ENCODE assay signal across 21 cellular contexts in the genomic region with DNA sequence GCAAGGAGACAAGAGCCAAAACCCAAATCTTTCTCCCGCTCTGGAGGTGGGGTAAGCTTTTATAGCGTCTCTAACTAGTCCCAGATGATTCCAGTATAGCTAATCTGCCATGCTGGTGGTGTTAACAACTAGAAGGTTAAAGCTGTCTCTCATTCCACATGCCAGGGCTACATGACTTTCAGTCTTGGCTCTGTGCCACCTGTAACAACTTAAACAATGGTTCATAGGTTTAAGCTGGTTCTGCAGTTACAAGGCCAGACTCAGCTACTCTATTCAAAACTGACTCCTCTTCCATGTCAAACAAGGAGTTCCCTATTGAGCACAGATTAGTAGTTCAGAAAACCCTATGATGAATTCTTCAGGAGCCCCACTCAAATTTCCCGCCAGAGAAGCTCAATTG.
A peak's percentile ranks its signal among the peaks of the same experiment; 100 is the strongest.
DNase-seq lines count a peak whose midpoint lies in the region; ATAC-seq, FAIRE-seq and TF ChIP-seq lines count a peak whose summit lies in the region.
"Had no signal": no experiment of that assay in that cellular context is flagged by ENCODE, and none has a peak within 500 bp of the region (broad histone marks: within the 10 kb centered on the region; RNA-seq: fewer than 3 reads in every experiment).

No MANE protein-coding gene starts in this region.

- DNase-seq in NCI-H748 (lab: John Stamatoyannopoulos, UW; ENCODE audit: unreplicated experiment) (peak; percentile 39), NCI-H748 treated with DMSO at 0.1 percent for 48 hours (lab: John Stamatoyannopoulos, UW) (no peak), LNCaP clone FGC (ENCODE audit: low read depth) (peak; percentile 10), bronchial epithelial cell (ENCODE audit: low read depth) (peak; percentile 31), glomerular endothelial cell (ENCODE audit: extremely low read depth, low read depth, low spot score) (peak; percentile 27), Right ventricle myocardium superior (no peak), pancreas (no peak), dorsolateral prefrontal cortex (no peak)
- DNase-seq: DMS79, IMR-90, Karpas-422, MG63, NCI-H1436, NCI-H187 treated with DMSO at 0.1 percent for 48 hours, NCI-H226, NCI-H524 treated with DMSO at 0.1 percent for 48 hours, Peyer's patch had no signal

- ATAC-seq in Right ventricle myocardium superior (ENCODE audit: poor library complexity) (no peak), pancreas (no peak)

- intact Hi-C loops in Right ventricle myocardium superior (cut with DNase I) (no loop called here), pancreas (cut with DNase I) (no loop called here), dorsolateral prefrontal cortex (cut with DNase I) (no loop called here)

- peaks cover 0 to 3% (median 0%) of the 10 kb centered on the region in 3 donors for H3K4me1 ChIP-seq in pancreas
- H3K4me1 ChIP-seq: Peyer's patch, SJSA1 had no signal

- no peak overlapping the region for H3K27ac ChIP-seq in pancreas
- no peak overlapping the region for H3K27ac ChIP-seq in dorsolateral prefrontal cortex
- H3K27ac ChIP-seq: Peyer's patch, SJSA1 had no signal

- H3K4me3 ChIP-seq in LNCaP clone FGC (ENCODE audit: low read depth, low read length) (no peak overlapping the region), bronchial epithelial cell (ENCODE audit: low read depth, low read length) (no peak overlapping the region), pancreas (no peak overlapping the region), dorsolateral prefrontal cortex (no peak overlapping the region)
- H3K4me3 ChIP-seq: MG63, Peyer's patch, SJSA1 had no signal

- WGBS in pancreas, 2 donors = 92 to 99% methylated on average over 3 of the region's 3 CpGs

- no peaks in the 10 kb centered on the region for H3K9me3 ChIP-seq in pancreas
- H3K9me3 ChIP-seq: MG63, Peyer's patch, SJSA1 had no signal

- TF ChIP-seq CTCF in LNCaP clone FGC (IDR thresholded peaks at IDR 0.05; ENCODE audit: control insufficient read depth, extremely low read depth, insufficient read depth) (no peak), bronchial epithelial cell (IDR thresholded peaks at IDR 0.05; ENCODE audit: insufficient read depth, low read length, severe bottlenecking) (no peak), pancreas (IDR thresholded peaks at IDR 0.05) (no peak), dorsolateral prefrontal cortex (IDR thresholded peaks at IDR 0.05 in 54 of 56, conservative IDR thresholded peaks at IDR 0.05 in 2 of 56; ENCODE audit: low read depth in 1 of 56, partially characterized antibody in 56 of 56) (no peak)

- H3K36me3 ChIP-seq in bronchial epithelial cell (ENCODE audit: control insufficient read depth, insufficient read depth, low read length) (no peaks in the 10 kb centered on the region), pancreas (no peaks in the 10 kb centered on the region)
- H3K36me3 ChIP-seq: MG63, Peyer's patch, SJSA1 had no signal

- FAIRE-seq in bronchial epithelial cell (lab: Jason Lieb, UNC) = no peak
- FAIRE-seq in pancreas (lab: Jason Lieb, UNC) = no peak
- FAIRE-seq: A204.1, D721Med, H54 had no signal

- no peaks in the 10 kb centered on the region for H3K27me3 ChIP-seq in bronchial epithelial cell (ENCODE audit: control insufficient read depth, insufficient read depth, low read length)
- H3K27me3 ChIP-seq in pancreas = no peaks in the 10 kb centered on the region
- H3K27me3 ChIP-seq in dorsolateral prefrontal cortex = no peaks in the 10 kb centered on the region
- H3K27me3 ChIP-seq: MG63, Peyer's patch, SJSA1 had no signal

Comparison
In these comparisons a context has a peak if more than half of its experiments do, and no peak if none do; other contexts are left out.
1. DNase-seq: peak in NCI-H748 (single experiment), LNCaP clone FGC (single experiment), bronchial epithelial cell (single experiment) and glomerular endothelial cell (single experiment); none in NCI-H748 treated with DMSO at 0.1 percent for 48 hours (single experiment), Right ventricle myocardium superior (single experiment), pancreas (0 of 6) and dorsolateral prefrontal cortex (0 of 10).